In genomic region chr2:69603146-69603743, GRCh38 we compare ENCODE assay signal across 16 cellular contexts. TPM values are rescaled to one million over a fixed set of nuclear protein-coding genes. Genes with fewer than 3 reads are reported as not detected.
DNase-seq lines count a peak whose midpoint lies in the region; ATAC-seq, FAIRE-seq and TF ChIP-seq lines count a peak whose summit lies in the region.
"Had no signal": no experiment of that assay in that cellular context is flagged by ENCODE, and none has a peak within 500 bp of the region (broad histone marks: within the 10 kb centered on the region; RNA-seq: fewer than 3 reads in every experiment).

No MANE protein-coding gene starts in this region.

- DNase-seq in T-helper 2 cell treated with Interferon-gamma antibody and Interleukin-4, amounts not matched to agents 5 μg/mL and 100 μg/mL, for 36 hours (ENCODE audit: low spot score): no peak
- DNase-seq in T-helper 2 cell (no peak), GM23248 (peak; percentile 17), osteoblast (ENCODE audit: insufficient read length, low spot score, missing footprints) (peak; percentile 81), retina (no peak), GM19239 (ENCODE audit: insufficient read length, low spot score) (no peak)
- no peak for DNase-seq in activated naive CD8-positive, alpha-beta T cell treated with anti-CD3 and anti-CD28 coated beads, Interleukin-2, amount 50 U/mL, for 24 hours
- DNase-seq: NCI-H524; stimulated activated CD4-positive, alpha-beta T cell treated with anti-CD3 and anti-CD28 coated beads, Interleukin-2, amount 100 ng/mL, for 48 hours had no signal

- peaks cover 36% of the 10 kb centered on the region for H3F3A ChIP-seq in GM23248 (ENCODE audit: insufficient read depth)

- H3K4me2 ChIP-seq in GM23248 (ENCODE audit: unreplicated experiment) (no peak overlapping the region), osteoblast (ENCODE audit: insufficient read depth, low read length) (no peak overlapping the region)

- H3K4me3 ChIP-seq in GM23248: no peak overlapping the region
- no peak overlapping the region for H3K4me3 ChIP-seq in osteoblast (ENCODE audit: insufficient read depth, low read length)
- H3K4me3 ChIP-seq: BLaER1 treated with 17β-estradiol and CSF1 and Interleukin-3, amounts not matched to agents 10 nM and 100 nM; lung had no signal

- H4K20me1 ChIP-seq in GM23248 (ENCODE audit: insufficient read depth): peaks cover 28% of the 10 kb centered on the region
- peaks cover 61% of the 10 kb centered on the region for H4K20me1 ChIP-seq in osteoblast (ENCODE audit: insufficient read depth, low read length)

- 86 to 88% methylated on average over 4 of the region's 4 CpGs for WGBS in GM23248 (ENCODE audit: low coverage in 1 of 2, low lambda C conversion rate in 2 of 2, missing lambda C conversion rate in 2 of 2), 2 experiments

- H3K9ac ChIP-seq in GM23248: no peak overlapping the region
- H3K9ac ChIP-seq: BLaER1 treated with 17β-estradiol and CSF1 and Interleukin-3, amounts not matched to agents 10 nM and 100 nM had no signal

- H2AFZ ChIP-seq in GM23248 (no peak overlapping the region), osteoblast (ENCODE audit: low read length) (no peak overlapping the region)

- H3K27ac Mint-ChIP-seq in T-helper 2 cell treated with Interferon-gamma antibody and Interleukin-4, amounts not matched to agents 5 μg/mL and 100 μg/mL, for 36 hours: peak overlapping the region; percentile 28
- H3K27ac Mint-ChIP-seq in activated naive CD8-positive, alpha-beta T cell treated with anti-CD3 and anti-CD28 coated beads, Interleukin-2, amount 50 U/mL, for 24 hours: peak overlapping the region; percentile 61

- H3K36me3 Mint-ChIP-seq in T-helper 2 cell treated with Interferon-gamma antibody and Interleukin-4, amounts not matched to agents 5 μg/mL and 100 μg/mL, for 36 hours (ENCODE audit: low read depth): peaks cover 52% of the 10 kb centered on the region
- peaks cover 39% of the 10 kb centered on the region for H3K36me3 Mint-ChIP-seq in activated naive CD8-positive, alpha-beta T cell treated with anti-CD3 and anti-CD28 coated beads, Interleukin-2, amount 50 U/mL, for 24 hours (ENCODE audit: low read depth)

- H3K79me2 ChIP-seq in GM23248 (ENCODE audit: insufficient read depth) (peaks cover 100% of the 10 kb centered on the region), osteoblast (ENCODE audit: insufficient read depth, low read length) (peaks cover 88% of the 10 kb centered on the region)

- no peaks in the 10 kb centered on the region for H3K9me3 Mint-ChIP-seq in T-helper 2 cell treated with Interferon-gamma antibody and Interleukin-4, amounts not matched to agents 5 μg/mL and 100 μg/mL, for 36 hours
- H3K9me3 Mint-ChIP-seq in activated naive CD8-positive, alpha-beta T cell treated with anti-CD3 and anti-CD28 coated beads, Interleukin-2, amount 50 U/mL, for 24 hours: no peaks in the 10 kb centered on the region

- no peak for TF ChIP-seq CTCF in osteoblast (IDR thresholded peaks at IDR 0.05; ENCODE audit: extremely low read depth, low read depth, low read length)

- H3K9me3 ChIP-seq in GM23248 (ENCODE audit: low read depth) (no peaks in the 10 kb centered on the region), osteoblast (ENCODE audit: low read depth, low read length) (no peaks in the 10 kb centered on the region)

- H3K36me3 ChIP-seq in GM23248 (ENCODE audit: low read depth): no peaks in the 10 kb centered on the region
- no peaks in the 10 kb centered on the region for H3K36me3 ChIP-seq in osteoblast (ENCODE audit: insufficient read depth, low read length)

- H3K4me1 Mint-ChIP-seq in T-helper 2 cell treated with Interferon-gamma antibody and Interleukin-4, amounts not matched to agents 5 μg/mL and 100 μg/mL, for 36 hours (ENCODE audit: low read depth): peaks cover 75% of the 10 kb centered on the region
- H3K4me1 Mint-ChIP-seq in activated naive CD8-positive, alpha-beta T cell treated with anti-CD3 and anti-CD28 coated beads, Interleukin-2, amount 50 U/mL, for 24 hours: peaks cover 90% of the 10 kb centered on the region

- ATAC-seq in activated naive CD8-positive, alpha-beta T cell treated with anti-CD3 and anti-CD28 coated beads, Interleukin-2, amount 50 U/mL, for 24 hours: peak; percentile 72
- no peak for ATAC-seq in HG02571 (IDR thresholded peaks at IDR 0.05; ENCODE audit: unreplicated experiment)

- H3K27ac ChIP-seq in GM23248 (no peak overlapping the region), osteoblast (ENCODE audit: low read depth, low read length) (no peak overlapping the region)
- H3K27ac ChIP-seq: 22Rv1; BLaER1 treated with 17β-estradiol and CSF1 and Interleukin-3, amounts not matched to agents 10 nM and 100 nM had no signal

- H3K27me3 Mint-ChIP-seq in T-helper 2 cell treated with Interferon-gamma antibody and Interleukin-4, amounts not matched to agents 5 μg/mL and 100 μg/mL, for 36 hours (ENCODE audit: low read depth): no peaks in the 10 kb centered on the region
- no peaks in the 10 kb centered on the region for H3K27me3 Mint-ChIP-seq in activated naive CD8-positive, alpha-beta T cell treated with anti-CD3 and anti-CD28 coated beads, Interleukin-2, amount 50 U/mL, for 24 hours

- H3K4me1 ChIP-seq in GM23248 (ENCODE audit: insufficient read depth) (peaks cover 27% of the 10 kb centered on the region), osteoblast (ENCODE audit: insufficient read depth, low read length) (peaks cover 21% of the 10 kb centered on the region)

- in situ Hi-C loops in GM23248 (cut with MboI): no loop called here

- peak overlapping the region; percentile 10 for H3K4me3 Mint-ChIP-seq in T-helper 2 cell treated with Interferon-gamma antibody and Interleukin-4, amounts not matched to agents 5 μg/mL and 100 μg/mL, for 36 hours
- H3K4me3 Mint-ChIP-seq in activated naive CD8-positive, alpha-beta T cell treated with anti-CD3 and anti-CD28 coated beads, Interleukin-2, amount 50 U/mL, for 24 hours: no peak overlapping the region
- H3K4me3 Mint-ChIP-seq: nephron had no signal

- FAIRE-seq in GM19239 (lab: Jason Lieb, UNC): no peak
- FAIRE-seq: endothelial cell of umbilical vein, TTC549 had no signal

- H3K27me3 ChIP-seq in GM23248 (replicated peaks; ENCODE audit: insufficient read depth) (no peaks in the 10 kb centered on the region), osteoblast (ENCODE audit: insufficient read depth, low read length) (no peaks in the 10 kb centered on the region)
- H3K27me3 ChIP-seq: BLaER1 treated with 17β-estradiol and CSF1 and Interleukin-3, amounts not matched to agents 10 nM and 100 nM had no signal

- H3K9me2 ChIP-seq in GM23248 (ENCODE audit: insufficient read depth): no peaks in the 10 kb centered on the region

RNA-seq across cellular contexts. Expression of gene AAK1, which starts 40.3 kb away (rescaled TPM):
- total RNA-seq in GM23248 (2014; rRNA removed; shearing (Covaris generic)): 41.2 and 68.3 TPM in 2 replicates
- 38.5 and 50.7 TPM in 2 replicates for polyA plus RNA-seq in GM23248 (2016; fragmentation: Nextera tagmentation; extraction: Ambion mirVana)
- total RNA-seq in osteoblast: 61.9 and 62.5 TPM in 2 replicates

Comparison
In these comparisons a context has a peak if more than half of its experiments do, and no peak if none do; other contexts are left out.
1. DNase-seq: peak in GM23248 (single experiment) and osteoblast (single experiment); none in T-helper 2 cell treated with Interferon-gamma antibody and Interleukin-4, amounts not matched to agents 5 μg/mL and 100 μg/mL, for 36 hours (single experiment), T-helper 2 cell (0 of 5), activated naive CD8-positive, alpha-beta T cell treated with anti-CD3 and anti-CD28 coated beads, Interleukin-2, amount 50 U/mL, for 24 hours (single experiment), retina (single experiment) and GM19239 (single experiment).